ENCODE assay signal across 1 cellular context in genomic region chr5:106006242-106006641, GRCh38.
TF ChIP-seq lines count a peak whose summit lies in the region.

No MANE protein-coding gene starts in this region.

TF ChIP-seq in GM12878, 131 proteins besides CTCF, POLR2A, EP300 and RAD21 (continued from another document):
- no peak for TF ChIP-seq ZBTB4 (CRISPR knock-in tag; IDR thresholded peaks at IDR 0.05)
- no peak for TF ChIP-seq EGR1 (IDR thresholded peaks at IDR 0.05; ENCODE audit: borderline replicate concordance in 1 of 2, low read depth in 2 of 2, low read length in 2 of 2)
- TF ChIP-seq NFIC (IDR thresholded peaks at IDR 0.05; ENCODE audit: low read depth, low read length), result no peak
- no peak for TF ChIP-seq KDM1A (IDR thresholded peaks at IDR 0.05; ENCODE audit: borderline replicate concordance)
- no peak for TF ChIP-seq MYC (IDR thresholded peaks at IDR 0.05; ENCODE audit: insufficient read depth, insufficient read length, insufficient replicate concordance, low read length, severe bottlenecking)
- no peak for TF ChIP-seq MLLT1 (IDR thresholded peaks at IDR 0.05)
- no peak for TF ChIP-seq TCF3 (IDR thresholded peaks at IDR 0.05; ENCODE audit: borderline replicate concordance, insufficient read depth, low read depth, low read length)
- no peak for TF ChIP-seq JUNB (IDR thresholded peaks at IDR 0.05)
- no peak for TF ChIP-seq CBX5 (IDR thresholded peaks at IDR 0.05; ENCODE audit: low read depth)
- TF ChIP-seq CEBPZ (IDR thresholded peaks at IDR 0.05; ENCODE audit: low read depth, low read length), result no peak
- TF ChIP-seq CHD1 (IDR thresholded peaks at IDR 0.05; ENCODE audit: low read depth, low read length), result no peak
- no peak for TF ChIP-seq RFX5 (IDR thresholded peaks at IDR 0.05; ENCODE audit: low read depth, low read length)
- TF ChIP-seq USF2 (IDR thresholded peaks at IDR 0.05; ENCODE audit: borderline replicate concordance, low read depth, low read length), result no peak
